In genomic region chr11:28251263-28251662, GRCh38 we compare ENCODE assay signal across 8 cellular contexts.
"Had no signal": no experiment of that assay in that cellular context is flagged by ENCODE, and none has a peak within 500 bp of the region (broad histone marks: within the 10 kb centered on the region; RNA-seq: fewer than 3 reads in every experiment).

No MANE protein-coding gene starts in this region.

- DNase-seq: GM23248, GOT3, H7, HFFc6, KG1 had no signal

- FAIRE-seq: HTR-8/SVneo had no signal

- H2AFZ ChIP-seq: GM23248 had no signal

- H3K9ac ChIP-seq: GM23248 had no signal

- H3K4me3 ChIP-seq: GM23248, HAP-1 had no signal

- H3K4me1 ChIP-seq: HAP-1 had no signal

- H3K27ac ChIP-seq: GM23248 had no signal

- H3K36me3 ChIP-seq: HAP-1 had no signal

- H3K9me3 ChIP-seq: HAP-1 had no signal

- ATAC-seq: HCT116 had no signal
